ENCODE assay signal across 20 cellular contexts in the genomic region with DNA sequence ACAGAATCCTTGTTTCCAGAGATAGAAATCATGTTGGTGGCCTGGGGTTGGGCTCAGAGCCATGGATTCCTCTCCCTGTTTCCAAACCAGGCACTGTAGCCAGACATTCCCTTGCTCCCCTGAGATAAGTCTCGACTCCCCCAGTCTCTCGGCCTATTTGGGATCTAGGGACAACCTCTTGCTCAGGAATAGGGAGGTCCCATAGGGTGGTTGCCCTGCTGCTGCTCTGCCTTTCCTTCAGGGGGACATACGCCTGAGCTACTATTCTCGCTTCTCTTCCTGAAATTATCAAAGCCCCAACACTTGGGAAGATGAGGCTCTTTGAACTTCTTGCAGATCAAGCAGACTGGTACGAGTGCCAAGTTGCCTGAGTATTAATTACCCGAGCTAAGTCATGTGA. TPM values are rescaled to one million over a fixed set of nuclear protein-coding genes. Genes with fewer than 3 reads are reported as not detected.
"Had no signal": no experiment of that assay in that cellular context is flagged by ENCODE, and none has a peak within 500 bp of the region (broad histone marks: within the 10 kb centered on the region; RNA-seq: fewer than 3 reads in every experiment).

No MANE protein-coding gene starts in this region.

- H3K9me3 ChIP-seq: SJCRH30 had no signal

- H3K36me3 ChIP-seq: SJCRH30 had no signal

- H3K27me3 ChIP-seq: SJCRH30 had no signal

- H3K27ac ChIP-seq: HL-60, RWPE1, SJCRH30 had no signal

- FAIRE-seq: HTR-8/SVneo had no signal

- H3K4me3 ChIP-seq: SJCRH30 had no signal

- H3K4me1 ChIP-seq: SJCRH30 had no signal

- DNase-seq: Kasumi-1, KBM-7, MM.1S, NCI-H1092 treated with DMSO at 0.1 percent for 48 hours, NCI-H1436, NCI-H187, NCI-H2029, NCI-H2081 treated with DMSO at 0.1 percent for 48 hours, NCI-H2171, NCI-H226, NCI-H446, NCI-H510A, NCI-H524 treated with DMSO at 0.1 percent for 48 hours, NCI-H774, SHP77, SJCRH30 had no signal

RNA-seq across cellular contexts. Expression of a gene that starts 58.0 kb away (rescaled TPM):
- polyA plus RNA-seq: IgD-negative memory B cell had no signal
